8 cellular contexts compared by ENCODE assay signal in the genomic region with DNA sequence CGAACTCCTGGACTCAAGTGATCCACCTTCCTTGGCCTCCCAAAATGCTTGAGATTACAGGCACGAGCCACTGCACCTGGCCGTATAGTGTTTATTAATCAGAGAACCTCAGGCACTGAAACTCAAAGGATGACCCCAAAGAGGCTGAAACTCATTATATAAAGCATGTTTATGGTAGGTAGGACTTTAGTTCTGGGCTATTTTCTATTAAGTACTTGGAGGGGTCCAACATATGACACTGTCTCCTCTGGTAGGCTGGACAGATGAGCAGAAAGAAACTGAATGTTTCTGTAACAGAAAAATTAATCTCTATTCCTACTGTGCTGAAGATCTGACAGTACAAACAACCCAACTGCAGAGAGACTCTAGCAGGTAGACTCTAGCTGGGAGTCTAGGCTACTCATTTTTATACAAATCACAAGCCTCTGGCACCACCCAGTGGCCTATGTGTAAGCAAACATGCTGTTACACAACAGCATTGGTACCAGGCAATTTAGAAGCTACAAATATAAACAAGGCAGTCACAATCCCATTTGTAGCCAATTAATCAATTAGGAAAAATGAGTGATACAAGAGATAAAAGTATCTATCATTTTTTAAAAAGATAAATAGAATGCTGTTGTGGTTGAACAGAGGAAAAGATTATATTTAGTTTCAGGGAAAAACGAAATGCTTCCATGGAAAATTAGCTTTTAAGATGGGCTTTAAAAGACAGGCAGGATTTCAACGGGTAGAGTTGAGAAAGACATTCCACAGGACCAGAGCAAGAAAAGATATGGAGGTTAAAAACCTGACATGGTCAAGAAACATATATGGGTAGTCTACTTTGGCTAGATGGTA. TPM values are rescaled to one million over a fixed set of nuclear protein-coding genes. Genes with fewer than 3 reads are reported as not detected.
DNase-seq lines count a peak whose midpoint lies in the region; FAIRE-seq and TF ChIP-seq lines count a peak whose summit lies in the region.

No MANE protein-coding gene starts in this region.

- H3K27ac ChIP-seq in HEK293 (ENCODE audit: extremely low read depth, low read depth, low read length) = no peak overlapping the region

- CTCF ChIA-PET in HEK293 (lab: Yijun Ruan, JAX) = interaction anchor here (0.6 to 7.3 kb wide), 62 partner anchors 9 to 1120 kb away, joined by 3 to 144 read pairs (median 5); a partner anchor contains a TSS

- DNase-seq in DMS79 (lab: John Stamatoyannopoulos, UW) (peak; percentile 55), NCI-H2081 treated with DMSO at 0.1 percent for 48 hours (lab: John Stamatoyannopoulos, UW) (peak; percentile 21), bronchial epithelial cell (ENCODE audit: low read depth) (peak; percentile 62), cortex of kidney (lab: John Stamatoyannopoulos, UW) (no peak)
- peak; percentile 22 to 25 for DNase-seq in stimulated activated CD4-positive, alpha-beta T cell treated with anti-CD3 and anti-CD28 coated beads, Interleukin-15, amount 100 ng/mL, for 48 hours (ENCODE audit: low read depth in 2 of 2)

- no peaks in the 10 kb centered on the region for H3K9me3 ChIP-seq in HEK293 (ENCODE audit: control insufficient read depth, insufficient read depth, low read depth, low read length)

- FAIRE-seq in TTC549 (lab: Jason Lieb, UNC) (peak; percentile 98), bronchial epithelial cell (lab: Jason Lieb, UNC) (no peak), islet of Langerhans (lab: Jason Lieb, UNC) (peak; percentile 92)

- H3K36me3 ChIP-seq in HEK293 (ENCODE audit: control insufficient read depth in 2 of 2, insufficient read depth in 1 of 2, low read length in 2 of 2) (peaks cover 20 to 21% of the 10 kb centered on the region in 2 experiments), bronchial epithelial cell (ENCODE audit: control insufficient read depth, insufficient read depth, low read length) (peaks cover 2% of the 10 kb centered on the region)

- H3K4me3 ChIP-seq in HEK293 (ENCODE audit: low read depth, low read length) = no peak overlapping the region
- no peak overlapping the region for H3K4me3 ChIP-seq in bronchial epithelial cell (ENCODE audit: low read depth, low read length)

- POLR2A ChIA-PET in HEK293 (lab: Yijun Ruan, JAX) = interaction anchor here (0.7 to 1.7 kb wide), 10 partner anchors 8 to 153 kb away, joined by 3 to 8 read pairs (median 4); a partner anchor contains a TSS

- H3K27me3 ChIP-seq in bronchial epithelial cell (ENCODE audit: control insufficient read depth, insufficient read depth, low read length) = no peaks in the 10 kb centered on the region

- TF ChIP-seq CTCF in HEK293 (tag by site-specific recombination; IDR thresholded peaks at IDR 0.05) (no peak), bronchial epithelial cell (IDR thresholded peaks at IDR 0.05; ENCODE audit: insufficient read depth, low read length, severe bottlenecking) (peak; percentile 66)

- H3K4me1 ChIP-seq in HEK293 (ENCODE audit: control insufficient read depth, insufficient read depth, low read length) = peaks cover 10% of the 10 kb centered on the region; the same call in 1 of the 2 replicates

TF ChIP-seq in HEK293, 187 proteins besides CTCF, POLR2A, EP300 and RAD21 (continues in another document):
- TF ChIP-seq, protein P1, sequence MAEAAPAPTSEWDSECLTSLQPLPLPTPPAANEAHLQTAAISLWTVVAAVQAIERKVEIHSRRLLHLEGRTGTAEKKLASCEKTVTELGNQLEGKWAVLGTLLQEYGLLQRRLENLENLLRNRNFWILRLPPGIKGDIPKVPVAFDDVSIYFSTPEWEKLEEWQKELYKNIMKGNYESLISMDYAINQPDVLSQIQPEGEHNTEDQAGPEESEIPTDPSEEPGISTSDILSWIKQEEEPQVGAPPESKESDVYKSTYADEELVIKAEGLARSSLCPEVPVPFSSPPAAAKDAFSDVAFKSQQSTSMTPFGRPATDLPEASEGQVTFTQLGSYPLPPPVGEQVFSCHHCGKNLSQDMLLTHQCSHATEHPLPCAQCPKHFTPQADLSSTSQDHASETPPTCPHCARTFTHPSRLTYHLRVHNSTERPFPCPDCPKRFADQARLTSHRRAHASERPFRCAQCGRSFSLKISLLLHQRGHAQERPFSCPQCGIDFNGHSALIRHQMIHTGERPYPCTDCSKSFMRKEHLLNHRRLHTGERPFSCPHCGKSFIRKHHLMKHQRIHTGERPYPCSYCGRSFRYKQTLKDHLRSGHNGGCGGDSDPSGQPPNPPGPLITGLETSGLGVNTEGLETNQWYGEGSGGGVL (tag by site-specific recombination; IDR thresholded peaks at IDR 0.05) = no peak
- TF ChIP-seq ZNF350 (tag by site-specific recombination; IDR thresholded peaks at IDR 0.05) (no peak), ZSCAN30 (tag by site-specific recombination; IDR thresholded peaks at IDR 0.05) (peak; percentile 34; the same call in 1 of the 2 replicates), ZNF664 (tag by site-specific recombination; IDR thresholded peaks at IDR 0.05) (no peak), ZNF544 (tag by site-specific recombination; IDR thresholded peaks at IDR 0.05) (no peak), ZNF792 (tag by site-specific recombination; IDR thresholded peaks at IDR 0.05) (no peak), SP3 (tag by site-specific recombination; IDR thresholded peaks at IDR 0.05) (no peak), ZNF768 (tag by site-specific recombination; IDR thresholded peaks at IDR 0.05) (0 out of 2 replicates have a peak, but pooled peaks have one; percentile 38), ZNF596 (tag by site-specific recombination; IDR thresholded peaks at IDR 0.05) (no peak), ZNF292 (tag by site-specific recombination; IDR thresholded peaks at IDR 0.05; ENCODE audit: borderline replicate concordance, low read depth) (no peak), ZBTB20 (tag by site-specific recombination; IDR thresholded peaks at IDR 0.05) (no peak), ZNF555 (tag by site-specific recombination; conservative IDR thresholded peaks at IDR 0.05) (no peak), ZBTB1 (tag by site-specific recombination; IDR thresholded peaks at IDR 0.05) (no peak), ZNF426 (tag by site-specific recombination; IDR thresholded peaks at IDR 0.05) (no peak), ZBTB17 (tag by site-specific recombination; IDR thresholded peaks at IDR 0.05) (no peak), ZNF629 (tag by site-specific recombination; IDR thresholded peaks at IDR 0.05) (no peak)
- TF ChIP-seq, protein P2, sequence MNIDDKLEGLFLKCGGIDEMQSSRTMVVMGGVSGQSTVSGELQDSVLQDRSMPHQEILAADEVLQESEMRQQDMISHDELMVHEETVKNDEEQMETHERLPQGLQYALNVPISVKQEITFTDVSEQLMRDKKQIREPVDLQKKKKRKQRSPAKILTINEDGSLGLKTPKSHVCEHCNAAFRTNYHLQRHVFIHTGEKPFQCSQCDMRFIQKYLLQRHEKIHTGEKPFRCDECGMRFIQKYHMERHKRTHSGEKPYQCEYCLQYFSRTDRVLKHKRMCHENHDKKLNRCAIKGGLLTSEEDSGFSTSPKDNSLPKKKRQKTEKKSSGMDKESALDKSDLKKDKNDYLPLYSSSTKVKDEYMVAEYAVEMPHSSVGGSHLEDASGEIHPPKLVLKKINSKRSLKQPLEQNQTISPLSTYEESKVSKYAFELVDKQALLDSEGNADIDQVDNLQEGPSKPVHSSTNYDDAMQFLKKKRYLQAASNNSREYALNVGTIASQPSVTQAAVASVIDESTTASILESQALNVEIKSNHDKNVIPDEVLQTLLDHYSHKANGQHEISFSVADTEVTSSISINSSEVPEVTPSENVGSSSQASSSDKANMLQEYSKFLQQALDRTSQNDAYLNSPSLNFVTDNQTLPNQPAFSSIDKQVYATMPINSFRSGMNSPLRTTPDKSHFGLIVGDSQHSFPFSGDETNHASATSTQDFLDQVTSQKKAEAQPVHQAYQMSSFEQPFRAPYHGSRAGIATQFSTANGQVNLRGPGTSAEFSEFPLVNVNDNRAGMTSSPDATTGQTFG (tag by site-specific recombination; IDR thresholded peaks at IDR 0.05; ENCODE audit: borderline replicate concordance) = no peak
- TF ChIP-seq, protein P3, sequence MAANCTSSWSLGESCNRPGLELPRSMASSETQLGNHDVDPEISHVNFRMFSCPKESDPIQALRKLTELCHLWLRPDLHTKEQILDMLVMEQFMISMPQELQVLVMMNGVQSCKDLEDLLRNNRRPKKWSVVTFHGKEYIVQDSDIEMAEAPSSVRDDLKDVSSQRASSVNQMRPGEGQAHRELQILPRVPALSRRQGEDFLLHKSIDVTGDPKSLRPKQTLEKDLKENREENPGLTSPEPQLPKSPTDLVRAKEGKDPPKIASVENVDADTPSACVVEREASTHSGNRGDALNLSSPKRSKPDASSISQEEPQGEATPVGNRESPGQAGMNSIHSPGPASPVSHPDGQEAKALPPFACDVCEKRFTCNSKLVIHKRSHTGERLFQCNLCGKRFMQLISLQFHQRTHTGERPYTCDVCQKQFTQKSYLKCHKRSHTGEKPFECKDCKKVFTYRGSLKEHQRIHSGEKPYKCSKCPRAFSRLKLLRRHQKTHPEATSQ (tag by site-specific recombination; IDR thresholded peaks at IDR 0.05) = no peak

RNA-seq across cellular contexts. Expression of a gene that starts 10.4 kb away (rescaled TPM):
- 57.4 and 76.0 TPM in 2 replicates for total RNA-seq in bronchial epithelial cell

RNA-seq across cellular contexts. Expression of a gene that starts 33.0 kb away (rescaled TPM):
- 32.4 and 41.0 TPM in 2 replicates for total RNA-seq in bronchial epithelial cell

RNA-seq across cellular contexts. Expression of a gene that starts 46.7 kb away (rescaled TPM):
- total RNA-seq in bronchial epithelial cell = 38.3 and 44.5 TPM in 2 replicates
